Comparison of ENCODE assay signal across 20 cellular contexts in the genomic region with DNA sequence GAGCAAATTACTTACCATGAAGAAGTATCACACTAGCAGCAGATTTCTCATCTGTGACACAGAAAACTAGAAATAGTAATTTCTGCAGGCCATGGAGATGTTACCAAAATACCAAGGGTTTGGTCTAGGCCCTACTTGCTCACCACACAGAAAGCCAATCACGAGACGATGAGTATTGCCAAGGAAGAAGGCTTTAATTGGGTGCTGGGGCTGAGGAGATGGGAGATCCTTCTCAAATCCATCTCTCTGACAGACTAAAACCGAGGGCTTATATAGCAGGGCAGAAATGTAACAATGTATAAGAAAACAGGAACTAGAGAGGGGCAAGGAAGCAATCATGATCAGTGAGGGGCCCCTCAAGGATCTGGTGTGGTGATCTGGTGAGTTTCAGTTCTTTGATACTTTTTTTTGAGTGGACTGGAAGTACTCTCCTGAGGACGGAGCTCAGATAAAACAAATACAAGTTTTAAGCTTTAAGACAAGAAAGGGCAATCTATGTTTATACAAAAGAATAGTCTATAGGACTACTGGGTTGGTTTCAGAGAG. TPM values are rescaled to one million over a fixed set of nuclear protein-coding genes. Genes with fewer than 3 reads are reported as not detected.
"Had no signal": no experiment of that assay in that cellular context is flagged by ENCODE, and none has a peak within 500 bp of the region (broad histone marks: within the 10 kb centered on the region; RNA-seq: fewer than 3 reads in every experiment).

No MANE protein-coding gene starts in this region.

- H3K36me3 Mint-ChIP-seq: natural killer cell had no signal

- H3K4me1 Mint-ChIP-seq: natural killer cell; nephron progenitor cell; neural progenitor cell; stimulated activated memory B cell treated with anti-CD40 and anti-IgM and Interleukin-4, amounts not matched to agents 10 μg/mL and 1 μg/mL and 100 μg/mL, for 72 hours had no signal

- H3K9me3 Mint-ChIP-seq: natural killer cell had no signal

- H3K4me3 Mint-ChIP-seq: natural killer cell; nephron progenitor cell; neural progenitor cell; stimulated activated memory B cell treated with anti-CD40 and anti-IgM and Interleukin-4, amounts not matched to agents 10 μg/mL and 1 μg/mL and 100 μg/mL, for 72 hours; stimulated activated naive CD8-positive, alpha-beta T cell treated with anti-CD3 and anti-CD28 coated beads, Interleukin-15, Interleukin-2, amounts not matched to agents 100 ng/mL and 50 ng/mL, for 24 hours had no signal

- H3K27ac Mint-ChIP-seq: natural killer cell; nephron progenitor cell; neural progenitor cell; stimulated activated memory B cell treated with anti-CD40 and anti-IgM and Interleukin-4, amounts not matched to agents 10 μg/mL and 1 μg/mL and 100 μg/mL, for 72 hours; stimulated activated naive CD8-positive, alpha-beta T cell treated with anti-CD3 and anti-CD28 coated beads, Interleukin-15, Interleukin-2, amounts not matched to agents 100 ng/mL and 50 ng/mL, for 24 hours had no signal

- ATAC-seq: heart left ventricle; natural killer cell; psoas muscle; right lobe of liver; stimulated activated memory B cell treated with anti-CD40 and anti-IgM and Interleukin-4, amounts not matched to agents 10 μg/mL and 1 μg/mL and 100 μg/mL, for 72 hours; upper lobe of right lung had no signal

- DNase-seq: heart left ventricle; hypothalamus; islet precursor cell; left ventricle myocardium inferior; natural killer cell; nephron progenitor cell; occipital lobe; psoas muscle; right lobe of liver; stimulated activated CD4-positive, alpha-beta T cell treated with anti-CD3 and anti-CD28 coated beads, Interleukin-1b, Interleukin-23, amount 100 ng/mL, for 48 hours; stimulated activated CD4-positive, alpha-beta T cell treated with anti-CD3 and anti-CD28 coated beads, Interleukin-2, amount 100 ng/mL, for 48 hours; stimulated activated CD4-positive, alpha-beta T cell treated with anti-CD3 and anti-CD28 coated beads, Interleukin-4, amount 100 ng/mL, for 4 hours; stimulated activated CD8-positive, alpha-beta memory T cell treated with anti-CD3 and anti-CD28 coated beads, Interleukin-4, amount 100 ng/mL, for 48 hours; tibial artery; trophoblast cell; upper lobe of right lung had no signal

RNA-seq across cellular contexts. Expression of a gene that starts 40.9 kb away (rescaled TPM):
- total RNA-seq: left ventricle myocardium inferior, natural killer cell, right lobe of liver, thoracic aorta had no signal
